Comparison of ENCODE assay signal across 19 cellular contexts in the genomic region with DNA sequence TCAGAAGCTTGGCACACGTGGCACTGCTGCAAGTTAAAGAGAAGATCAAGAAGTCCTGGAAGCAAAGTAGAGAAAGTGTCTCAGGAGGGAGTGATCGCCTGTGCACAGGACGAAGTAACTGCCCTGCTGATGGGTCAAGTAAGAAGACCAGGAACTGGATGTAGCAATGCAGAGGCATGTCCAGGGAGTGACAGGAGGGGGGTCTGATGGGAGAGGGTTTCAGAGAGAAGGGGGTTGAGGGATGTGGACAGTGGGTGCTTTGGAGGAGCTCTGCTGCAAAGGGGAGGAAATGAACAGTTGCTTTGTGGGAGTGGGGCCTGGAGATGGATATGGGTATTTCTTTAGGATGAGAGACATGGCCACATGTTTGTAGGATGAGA.
"Had no signal": no experiment of that assay in that cellular context is flagged by ENCODE, and none has a peak within 500 bp of the region (broad histone marks: within the 10 kb centered on the region; RNA-seq: fewer than 3 reads in every experiment).

No MANE protein-coding gene starts in this region.

- DNase-seq: cortex of kidney; effector CD8-positive, alpha-beta T cell; hypothalamus; mammary epithelial cell; stimulated activated CD4-positive, alpha-beta T cell treated with anti-CD3 and anti-CD28 coated beads, Interleukin-2, amount 100 ng/mL, for 24 hours; stimulated activated CD4-positive, alpha-beta T cell treated with anti-CD3 and anti-CD28 coated beads, Interleukin-4, amount 100 ng/mL, for 4 hours; stimulated activated naive CD4-positive, alpha-beta T cell; upper lobe of left lung; uterus had no signal

- H3K9me3 ChIP-seq: heart right ventricle, mucosa of descending colon, uterus had no signal

- H3K4me3 Mint-ChIP-seq: naive thymus-derived CD8-positive, alpha-beta T cell had no signal

- H3K27ac ChIP-seq: dorsolateral prefrontal cortex, heart right ventricle, upper lobe of left lung, uterus had no signal

- H3K36me3 ChIP-seq: heart right ventricle, upper lobe of left lung, uterus had no signal

- H3K4me3 ChIP-seq: dorsolateral prefrontal cortex, heart right ventricle, mucosa of descending colon, upper lobe of left lung, uterus had no signal

- H3K4me1 ChIP-seq: heart right ventricle, uterus had no signal

- FAIRE-seq: endometrium, frontal cortex, islet of Langerhans had no signal

- ATAC-seq: esophagus mucosa; heart right ventricle; left lobe of liver; mucosa of descending colon; naive thymus-derived CD8-positive, alpha-beta T cell; sciatic nerve had no signal

- H3K27me3 ChIP-seq: dorsolateral prefrontal cortex, upper lobe of left lung, uterus had no signal
